23 cellular contexts compared by ENCODE assay signal in the genomic region with DNA sequence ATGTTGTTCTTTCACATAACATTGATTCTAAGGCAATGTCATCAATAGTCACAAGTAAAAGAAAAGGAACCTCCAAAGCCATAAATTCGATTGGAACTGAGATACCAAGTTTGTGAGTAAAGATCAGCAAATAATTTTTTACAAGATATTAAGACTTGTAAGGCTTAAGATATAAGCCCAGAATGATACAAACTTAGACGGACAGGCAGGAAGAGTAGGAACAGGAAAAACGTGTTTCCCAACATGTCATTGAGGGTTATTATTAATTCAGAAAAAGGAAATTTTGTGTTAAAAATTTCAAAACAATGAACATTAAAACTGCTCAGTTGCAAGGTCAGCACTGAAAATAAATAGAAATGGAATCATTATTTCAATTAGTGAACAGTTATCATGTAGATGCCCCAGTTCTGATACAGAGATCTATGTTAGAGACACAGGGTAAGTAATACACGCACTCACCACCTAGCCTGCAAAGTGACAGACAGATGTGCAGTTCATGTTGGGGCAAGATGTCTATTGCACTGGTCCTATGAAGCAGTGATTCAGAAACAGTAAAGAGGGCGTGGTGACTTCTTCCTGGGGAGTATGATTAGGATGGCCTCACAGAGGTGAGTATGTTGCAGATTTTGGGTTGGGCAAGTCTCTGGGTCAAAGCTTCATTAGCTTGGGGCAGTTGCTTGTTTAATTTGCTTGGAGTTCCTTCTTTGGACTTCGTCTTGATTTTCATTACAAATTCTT.
DNase-seq lines count a peak whose midpoint lies in the region; ATAC-seq and TF ChIP-seq lines count a peak whose summit lies in the region.
"Had no signal": no experiment of that assay in that cellular context is flagged by ENCODE, and none has a peak within 500 bp of the region (broad histone marks: within the 10 kb centered on the region; RNA-seq: fewer than 3 reads in every experiment).

No MANE protein-coding gene starts in this region.

- H3K9ac ChIP-seq in smooth muscle cell (ENCODE audit: low read depth) (no peak overlapping the region), Karpas-422 (ENCODE audit: low read length) (no peak overlapping the region)

- H3K4me2 ChIP-seq in smooth muscle cell (no peak overlapping the region), Karpas-422 (ENCODE audit: low read depth, low read length, poor library complexity, severe bottlenecking) (no peak overlapping the region)

- H2AFZ ChIP-seq in smooth muscle cell (ENCODE audit: low read depth) (no peak overlapping the region), Karpas-422 (ENCODE audit: low read length) (no peak overlapping the region)

- peaks cover 7% of the 10 kb centered on the region for H3K4me1 ChIP-seq in smooth muscle cell (ENCODE audit: low read depth)
- no peaks in the 10 kb centered on the region for H3K4me1 ChIP-seq in Karpas-422 (ENCODE audit: low read length)
- H3K4me1 ChIP-seq: BE2C had no signal

- DNase-seq in DMS53 (lab: John Stamatoyannopoulos, UW) (peak; percentile 6), DMS53 treated with DMSO at 0.1 percent for 48 hours (lab: John Stamatoyannopoulos, UW; ENCODE audit: unreplicated experiment) (no peak), smooth muscle cell (lab: John Stamatoyannopoulos, UW; ENCODE audit: unreplicated experiment) (no peak), Right ventricle myocardium superior (no peak), Karpas-422 (no peak)
- DNase-seq: BE2C; CD8-positive, alpha-beta memory T cell; DMS 273 treated with DMSO at 0.1 percent for 48 hours; KBM-7; NCI-H1048; NCI-H1417; NCI-H1694; NCI-H2029 treated with DMSO at 0.1 percent for 48 hours; NCI-H446 treated with DMSO at 0.1 percent for 48 hours; NCI-H526; NCI-H82; RPMI8226; SIG-M5 had no signal

- H3F3A ChIP-seq in smooth muscle cell (ENCODE audit: low read depth), result peaks cover 8% of the 10 kb centered on the region

- H3K9me2 ChIP-seq in Karpas-422 (replicated peaks; ENCODE audit: insufficient read depth, low read length), result no peaks in the 10 kb centered on the region

- no peaks in the 10 kb centered on the region for H3K9me3 ChIP-seq in smooth muscle cell (replicated peaks; ENCODE audit: low read depth)
- H3K9me3 ChIP-seq in Karpas-422 (ENCODE audit: low read length), result no peaks in the 10 kb centered on the region
- H3K9me3 ChIP-seq: BE2C had no signal

- H4K20me1 ChIP-seq in smooth muscle cell (ENCODE audit: low read depth), result no peaks in the 10 kb centered on the region
- no peaks in the 10 kb centered on the region for H4K20me1 ChIP-seq in Karpas-422 (ENCODE audit: insufficient read depth, low read depth, low read length)

- peak; percentile 98 for ATAC-seq in esophagus mucosa
- no peak for ATAC-seq in Right ventricle myocardium superior (ENCODE audit: poor library complexity)
- no peak for ATAC-seq in GM19328 (IDR thresholded peaks at IDR 0.05; ENCODE audit: unreplicated experiment)

- intact Hi-C loops in Right ventricle myocardium superior (cut with DNase I), result no loop called here

- H3K36me3 ChIP-seq in smooth muscle cell (ENCODE audit: low read depth) (no peaks in the 10 kb centered on the region), Karpas-422 (ENCODE audit: insufficient read depth, low read length) (no peaks in the 10 kb centered on the region)
- H3K36me3 ChIP-seq: BE2C had no signal

- no peaks in the 10 kb centered on the region for H3K27me3 ChIP-seq in smooth muscle cell (ENCODE audit: low read depth)
- no peaks in the 10 kb centered on the region for H3K27me3 ChIP-seq in Karpas-422 (ENCODE audit: low read length)
- H3K27me3 ChIP-seq: BE2C had no signal

- H3K4me3 ChIP-seq in smooth muscle cell, result no peak overlapping the region
- no peak overlapping the region for H3K4me3 ChIP-seq in Karpas-422 (ENCODE audit: low read length)
- H3K4me3 ChIP-seq: SK-N-MC had no signal

- 70% methylated on average over 6 of the region's 6 CpGs for WGBS in smooth muscle cell (ENCODE audit: low lambda C conversion rate)

- H3K79me2 ChIP-seq in smooth muscle cell (ENCODE audit: low read depth) (no peaks in the 10 kb centered on the region), Karpas-422 (ENCODE audit: low read length) (no peaks in the 10 kb centered on the region)

- TF ChIP-seq CTCF in VCaP (conservative IDR thresholded peaks at IDR 0.05), result no peak
- TF ChIP-seq CTCF in smooth muscle cell (IDR thresholded peaks at IDR 0.05; ENCODE audit: borderline replicate concordance, insufficient read depth, poor library complexity, severe bottlenecking), result no peak

- peak overlapping the region; percentile 21 for H3K27ac ChIP-seq in VCaP
- H3K27ac ChIP-seq in smooth muscle cell (ENCODE audit: low read depth), result peak overlapping the region; percentile 15
- H3K27ac ChIP-seq in Karpas-422 (ENCODE audit: low read length), result no peak overlapping the region
- H3K27ac ChIP-seq: 22Rv1, SK-N-MC had no signal
